In the genomic region with DNA sequence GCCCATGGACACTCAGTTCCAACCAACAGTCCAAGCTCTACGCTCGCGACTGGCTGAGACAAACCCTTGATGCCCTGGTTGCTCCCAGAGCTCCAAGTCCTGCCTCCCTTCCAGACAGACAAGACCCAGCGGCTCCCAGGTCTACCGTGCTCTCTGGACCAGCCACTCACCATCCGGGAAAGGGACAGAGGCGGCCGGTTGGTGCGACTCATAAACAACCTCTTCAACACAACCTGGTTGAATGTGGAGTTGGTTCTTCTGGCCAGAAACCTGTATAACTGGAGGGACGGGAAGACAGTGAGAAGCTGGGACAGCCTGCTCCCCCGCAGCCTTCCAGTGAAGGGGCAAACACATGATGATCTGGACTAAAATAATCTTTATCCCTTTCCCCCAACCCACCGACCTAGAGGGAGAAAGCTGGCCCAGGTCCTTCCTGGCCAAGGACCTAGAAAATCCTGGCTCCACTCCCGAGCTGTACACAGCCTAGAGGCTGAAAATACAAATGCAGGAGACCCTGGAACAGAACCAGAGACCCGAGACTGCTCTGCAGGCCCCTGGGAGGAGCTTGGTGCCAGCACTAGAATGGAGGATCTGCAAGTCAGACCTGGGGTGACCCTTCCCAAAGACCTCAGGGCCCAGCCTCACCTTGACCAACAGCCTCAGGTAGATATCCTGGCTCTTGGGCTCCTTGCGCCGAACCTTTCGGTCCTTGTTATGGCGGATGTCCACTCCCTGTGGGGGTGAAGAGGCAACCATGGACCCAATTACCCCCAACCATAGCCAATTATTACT, we compare ENCODE assay signal across 10 cellular contexts. TPM values are rescaled to one million over a fixed set of nuclear protein-coding genes. Genes with fewer than 3 reads are reported as not detected.
A peak's percentile ranks its signal among the peaks of the same experiment; 100 is the strongest.
DNase-seq lines count a peak whose midpoint lies in the region; ATAC-seq, FAIRE-seq and TF ChIP-seq lines count a peak whose summit lies in the region.
"Had no signal": no experiment of that assay in that cellular context is flagged by ENCODE, and none has a peak within 500 bp of the region (broad histone marks: within the 10 kb centered on the region; RNA-seq: fewer than 3 reads in every experiment).

No MANE protein-coding gene starts in this region.

- peaks cover 44% of the 10 kb centered on the region for H3K79me2 ChIP-seq in K562 (ENCODE audit: control insufficient read depth, insufficient read depth, low read length)

- CTCF ChIA-PET in K562 (lab: Yijun Ruan, JAX; ENCODE audit: low intra/inter-chr PET ratio), result no interaction called here

- peak overlapping the region; percentile 91 for H3K4me2 ChIP-seq in K562 (ENCODE audit: insufficient read depth, low read length)

- TF ChIP-seq RAD21 in K562 (CRISPR knock-in tag; conservative IDR thresholded peaks at IDR 0.05 in 1 of 2, IDR thresholded peaks at IDR 0.05 in 1 of 2), result no peak

- POLR2A ChIA-PET in K562 (lab: Yijun Ruan, JAX), result interaction anchor here (0.6 to 4.7 kb wide), 27 partner anchors 10 to 294 kb away, joined by 3 to 85 read pairs (median 4); partner anchors contain the start of genes DBP and SPACA4

- peaks cover 50% of the 10 kb centered on the region for H3K4me1 Mint-ChIP-seq in stimulated activated naive CD8-positive, alpha-beta T cell treated with anti-CD3 and anti-CD28 coated beads, Interleukin-15, Interleukin-2, amounts not matched to agents 100 ng/mL and 50 ng/mL, for 24 hours (ENCODE audit: low read depth)
- H3K4me1 Mint-ChIP-seq in memory B cell, result peaks cover 22% of the 10 kb centered on the region

- FAIRE-seq in K562 (lab: Jason Lieb, UNC), result no peak
- FAIRE-seq in H54 (lab: Jason Lieb, UNC), result no peak

- no peak for DNase-seq in stimulated activated naive CD8-positive, alpha-beta T cell treated with anti-CD3 and anti-CD28 coated beads, Interleukin-15, Interleukin-2, amounts not matched to agents 100 U/mL and 50 U/mL, for 24 hours
- DNase-seq in K562 (ENCODE audit: extremely low read depth in 1 of 4, low spot score in 3 of 4) (peak in 1 of 4 experiments; percentile 37), memory B cell (ENCODE audit: low spot score in 2 of 2) (no peak), H54 (ENCODE audit: insufficient read length, low spot score) (no peak), kidney tubule cell (ENCODE audit: low spot score) (no peak)

- no peaks in the 10 kb centered on the region for H3K9me3 Mint-ChIP-seq in stimulated activated naive CD8-positive, alpha-beta T cell treated with anti-CD3 and anti-CD28 coated beads, Interleukin-15, Interleukin-2, amounts not matched to agents 100 ng/mL and 50 ng/mL, for 24 hours
- no peaks in the 10 kb centered on the region for H3K9me3 Mint-ChIP-seq in memory B cell

- intact Hi-C loops in K562 (cut with micrococcal nuclease), result no loop called here

- no peak for TF ChIP-seq POLR2A in K562 (conservative IDR thresholded peaks at IDR 0.05)
- TF ChIP-seq POLR2A in H54 (IDR thresholded peaks at IDR 0.05; ENCODE audit: low read depth, low read length), result no peak

- H3K27ac Mint-ChIP-seq in stimulated activated naive CD8-positive, alpha-beta T cell treated with anti-CD3 and anti-CD28 coated beads, Interleukin-15, Interleukin-2, amounts not matched to agents 100 ng/mL and 50 ng/mL, for 24 hours, result peak overlapping the region; percentile 100
- H3K27ac Mint-ChIP-seq in memory B cell, result peak overlapping the region; percentile 95

- in situ Hi-C loops in K562 (cut with MboI), result no loop called here

- H2AFZ ChIP-seq in K562 (ENCODE audit: low read depth, low read length), result no peak overlapping the region

- TF ChIP-seq EP300 in K562 (IDR thresholded peaks at IDR 0.05; ENCODE audit: low read length), result no peak

- no peaks in the 10 kb centered on the region for H3K9me3 ChIP-seq in K562 (replicated peaks; ENCODE audit: control insufficient read depth, insufficient read depth, low read depth, low read length)
- H3K9me3 ChIP-seq: neutrophil had no signal

- no peak for ATAC-seq in stimulated activated naive CD8-positive, alpha-beta T cell treated with anti-CD3 and anti-CD28 coated beads, Interleukin-15, Interleukin-2, amounts not matched to agents 100 U/mL and 50 U/mL, for 24 hours
- no peak for ATAC-seq in K562
- ATAC-seq in memory B cell (ENCODE audit: low read depth), result no peak
- no peak for ATAC-seq in GM19452 (IDR thresholded peaks at IDR 0.05; ENCODE audit: unreplicated experiment)
- ATAC-seq in HG02571 (IDR thresholded peaks at IDR 0.05; ENCODE audit: unreplicated experiment), result no peak

- peak overlapping the region; percentile 94 for H3K9ac ChIP-seq in K562 (ENCODE audit: insufficient read depth in 1 of 2, low read depth in 2 of 2, low read length in 2 of 2)

- WGBS in K562 (ENCODE audit: insufficient coverage, low coverage, missing lambda C conversion rate), result 15% methylated on average over 18 of the region's 18 CpGs

- H4K20me1 ChIP-seq in K562 (replicated peaks; ENCODE audit: control insufficient read depth, insufficient read depth, low read length), result peaks cover 37% of the 10 kb centered on the region

- H3K36me3 Mint-ChIP-seq in stimulated activated naive CD8-positive, alpha-beta T cell treated with anti-CD3 and anti-CD28 coated beads, Interleukin-15, Interleukin-2, amounts not matched to agents 100 ng/mL and 50 ng/mL, for 24 hours (ENCODE audit: low read depth), result peaks cover 65% of the 10 kb centered on the region
- peaks cover 13% of the 10 kb centered on the region for H3K36me3 Mint-ChIP-seq in memory B cell

- H3K27me3 ChIP-seq in K562 (ENCODE audit: control insufficient read depth in 2 of 2, insufficient read depth in 2 of 2, low read length in 2 of 2), result no peaks in the 10 kb centered on the region
- H3K27me3 ChIP-seq: neutrophil had no signal

- peaks cover 38% of the 10 kb centered on the region; the same call in 2 of the 3 replicates for H3K36me3 ChIP-seq in K562 (ENCODE audit: control insufficient read depth, insufficient read depth, low read length)

- H3K27me3 Mint-ChIP-seq in stimulated activated naive CD8-positive, alpha-beta T cell treated with anti-CD3 and anti-CD28 coated beads, Interleukin-15, Interleukin-2, amounts not matched to agents 100 ng/mL and 50 ng/mL, for 24 hours, result no peaks in the 10 kb centered on the region
- H3K27me3 Mint-ChIP-seq in memory B cell, result no peaks in the 10 kb centered on the region

- peak overlapping the region; percentile 97 for H3K4me3 Mint-ChIP-seq in stimulated activated naive CD8-positive, alpha-beta T cell treated with anti-CD3 and anti-CD28 coated beads, Interleukin-15, Interleukin-2, amounts not matched to agents 100 ng/mL and 50 ng/mL, for 24 hours
- H3K4me3 Mint-ChIP-seq in memory B cell, result peak overlapping the region; percentile 98

- peaks cover 30 to 63% of the 10 kb centered on the region in 2 experiments; a peak in 4 of 5 replicates for H3K4me1 ChIP-seq in K562 (replicated peaks in 1 of 2; ENCODE audit: control insufficient read depth in 2 of 2, insufficient read depth in 2 of 2, low read length in 2 of 2)

- H3K9me1 ChIP-seq in K562 (ENCODE audit: control insufficient read depth, insufficient read depth, low read length), result peaks cover 11% of the 10 kb centered on the region

- peak overlapping the region; percentile 78 for H3K27ac ChIP-seq in K562 (ENCODE audit: extremely low read depth, low read depth, low read length)

- no peak for TF ChIP-seq CTCF in K562 (IDR thresholded peaks at IDR 0.05 in 2 of 3, conservative IDR thresholded peaks at IDR 0.05 in 1 of 3; ENCODE audit: insufficient read depth in 2 of 3, low read depth in 1 of 3, low read length in 3 of 3)

- BruUV-seq in K562 (replicated peaks; lab: Mats Ljungman, UMichigan), result no TSS peak

- H3K4me3 ChIP-seq in K562, result peak overlapping the region; percentile 64

RNA-seq across cellular contexts. Expression of gene RPL18, which starts 1.6 kb away (rescaled TPM):
- 185 and 358 TPM in 2 replicates for total RNA-seq in K562 (2011; cell fraction: chromatin; rRNA removed; ENCODE audit: low replicate concordance)
- 779 and 884 TPM in 2 replicates for total RNA-seq in K562 (2011; cell fraction: nucleolus; rRNA removed)
- total RNA-seq in K562 (2011; cell fraction: nucleoplasm; rRNA removed), result 712 and 996 TPM in 2 replicates
- total RNA-seq in K562 (2014; rRNA removed) (2,565 and 3,619 TPM in 2 replicates), K562 (2014; rRNA removed; fragmentation: Illumina TruSeq; extraction: Trizol) (1,358 and 1,367 TPM in 2 replicates), K562 (2015; rRNA removed; fragmentation: Illumina TruSeq; extraction: Trizol) (2,022 and 2,084 TPM in 2 replicates), K562 (2021) (2,028 and 2,113 TPM in 2 replicates)
- polyA plus RNA-seq in K562 (2011; rRNA removed) (1,530 and 1,971 TPM in 2 replicates), K562 (2014; fragmentation: Illumina TruSeq; extraction: Trizol) (1,653 and 2,262 TPM in 2 replicates), K562 (2014; fragmentation: Nextera tagmentation; extraction: Ambion mirVana) (100 to 1,000 TPM; 312 to 402 TPM), K562 (2014; rRNA removed) (2,460 and 2,635 TPM in 2 replicates)
- polyA plus RNA-seq in K562 (2011; cell fraction: cytosol; rRNA removed), result 2,544 and 3,068 TPM in 2 replicates
- 847 and 901 TPM in 2 replicates for polyA plus RNA-seq in K562 (2011; cell fraction: nucleus; rRNA removed)
- polyA plus RNA-seq in K562 (2012), result 2,553 and 4,056 TPM in 2 replicates
- 413 and 534 TPM in 2 replicates for polyA minus RNA-seq in K562 (2011; rRNA and poly(A)+ RNA removed)
- polyA minus RNA-seq in K562 (2011; cell fraction: cytosol; rRNA and poly(A)+ RNA removed), result 805 and 1,017 TPM in 2 replicates
- polyA minus RNA-seq in K562 (2011; cell fraction: nucleus; rRNA and poly(A)+ RNA removed), result 167 and 323 TPM in 2 replicates

RNA-seq across cellular contexts. Expression of gene SPHK2, which starts 2.0 kb away (rescaled TPM):
- total RNA-seq in K562 (2011; cell fraction: chromatin; rRNA removed; ENCODE audit: low replicate concordance), result 16.1 and 40.7 TPM in 2 replicates
- total RNA-seq in K562 (2011; cell fraction: nucleolus; rRNA removed), result 26.3 and 31.7 TPM in 2 replicates
- 25.7 and 33.8 TPM in 2 replicates for total RNA-seq in K562 (2011; cell fraction: nucleoplasm; rRNA removed)
- total RNA-seq in K562 (2014; rRNA removed), result 4.0 and 8.2 TPM in 2 replicates
- total RNA-seq in K562 (2014; rRNA removed; fragmentation: Illumina TruSeq; extraction: Trizol), result 2.1 and 2.9 TPM in 2 replicates
- 5.4 and 5.5 TPM in 2 replicates for total RNA-seq in K562 (2015; rRNA removed; fragmentation: Illumina TruSeq; extraction: Trizol)
- 13.9 and 15.2 TPM in 2 replicates for total RNA-seq in K562 (2021)
- 2.0 and 3.5 TPM in 2 replicates for polyA plus RNA-seq in K562 (2011; rRNA removed)
- 2.7 and 9.3 TPM in 2 replicates for polyA plus RNA-seq in K562 (2011; cell fraction: cytosol; rRNA removed)
- 11.1 and 18.6 TPM in 2 replicates for polyA plus RNA-seq in K562 (2011; cell fraction: nucleus; rRNA removed)
- 7.0 and 7.3 TPM in 2 replicates for polyA plus RNA-seq in K562 (2012)
- 2.6 and 6.4 TPM in 2 replicates for polyA plus RNA-seq in K562 (2014; fragmentation: Illumina TruSeq; extraction: Trizol)
- polyA plus RNA-seq in K562 (2014; fragmentation: Nextera tagmentation; extraction: Ambion mirVana), result under 1 TPM; 0.10 to 0.17 TPM
- polyA plus RNA-seq in K562 (2014; rRNA removed), result 9.0 and 10.8 TPM in 2 replicates
- polyA minus RNA-seq in K562 (2011; rRNA and poly(A)+ RNA removed), result 2.8 and 3.5 TPM in 2 replicates
- polyA minus RNA-seq in K562 (2011; cell fraction: cytosol; rRNA and poly(A)+ RNA removed), result 5.3 and 7.7 TPM in 2 replicates
- 8.6 and 9.6 TPM in 2 replicates for polyA minus RNA-seq in K562 (2011; cell fraction: nucleus; rRNA and poly(A)+ RNA removed)

RNA-seq across cellular contexts. Expression of gene FAM83E, which starts 2.5 kb away (rescaled TPM):
- total RNA-seq in K562 (2011; cell fraction: chromatin; rRNA removed; ENCODE audit: low replicate concordance), result 1.9 and 6.0 TPM in 2 replicates
- total RNA-seq in K562 (2011; cell fraction: nucleolus; rRNA removed), result 3.4 and 7.2 TPM in 2 replicates
- 6.5 and 9.6 TPM in 2 replicates for total RNA-seq in K562 (2011; cell fraction: nucleoplasm; rRNA removed)
- total RNA-seq in K562 (2014; rRNA removed) (0.82 TPM in 1 of 2 replicates, not detected in the other), K562 (2014; rRNA removed; fragmentation: Illumina TruSeq; extraction: Trizol) (0.29 TPM in 1 of 2 replicates, not detected in the other), K562 (2015; rRNA removed; fragmentation: Illumina TruSeq; extraction: Trizol) (0.45 and 0.87 TPM in 2 replicates), K562 (2021) (0.71 and 1.3 TPM in 2 replicates)
- polyA plus RNA-seq in K562 (2011; rRNA removed) (0.15 TPM in 2 replicates), K562 (2014; fragmentation: Illumina TruSeq; extraction: Trizol) (not detected in 2 replicates), K562 (2014; fragmentation: Nextera tagmentation; extraction: Ambion mirVana) (not detected), K562 (2014; rRNA removed) (0.04 and 0.19 TPM in 2 replicates)
- polyA plus RNA-seq in K562 (2011; cell fraction: cytosol; rRNA removed), result 0.04 TPM in 1 of 2 replicates, not detected in the other
- 0.18 and 1.2 TPM in 2 replicates for polyA plus RNA-seq in K562 (2011; cell fraction: nucleus; rRNA removed)
- polyA plus RNA-seq in K562 (2012), result 0.13 and 0.14 TPM in 2 replicates
- polyA minus RNA-seq in K562 (2011; rRNA and poly(A)+ RNA removed), result not detected in 2 replicates
- not detected in 2 replicates for polyA minus RNA-seq in K562 (2011; cell fraction: cytosol; rRNA and poly(A)+ RNA removed)
- polyA minus RNA-seq in K562 (2011; cell fraction: nucleus; rRNA and poly(A)+ RNA removed), result 2.4 and 4.2 TPM in 2 replicates

RNA-seq across cellular contexts. Expression of gene SPACA4, which starts 10.8 kb away (rescaled TPM):
- total RNA-seq in K562 (2011; cell fraction: chromatin; rRNA removed; ENCODE audit: low replicate concordance), result not detected in 2 replicates
- total RNA-seq in K562 (2011; cell fraction: nucleolus; rRNA removed), result not detected in 2 replicates
- not detected in 2 replicates for total RNA-seq in K562 (2011; cell fraction: nucleoplasm; rRNA removed)
- total RNA-seq in K562 (2014; rRNA removed), result not detected in 2 replicates
- not detected in 2 replicates for total RNA-seq in K562 (2014; rRNA removed; fragmentation: Illumina TruSeq; extraction: Trizol)
- total RNA-seq in K562 (2015; rRNA removed; fragmentation: Illumina TruSeq; extraction: Trizol), result not detected in 2 replicates
- total RNA-seq in K562 (2021), result not detected in 2 replicates
- not detected in 2 replicates for polyA plus RNA-seq in K562 (2011; rRNA removed)
- polyA plus RNA-seq in K562 (2011; cell fraction: cytosol; rRNA removed), result 0.09 TPM in 1 of 2 replicates, not detected in the other
- polyA plus RNA-seq in K562 (2011; cell fraction: nucleus; rRNA removed), result not detected in 2 replicates
- polyA plus RNA-seq in K562 (2012), result not detected in 2 replicates
- polyA plus RNA-seq in K562 (2014; fragmentation: Illumina TruSeq; extraction: Trizol), result not detected in 2 replicates
- not detected for polyA plus RNA-seq in K562 (2014; fragmentation: Nextera tagmentation; extraction: Ambion mirVana)
- polyA plus RNA-seq in K562 (2014; rRNA removed), result not detected in 2 replicates
- polyA minus RNA-seq in K562 (2011; rRNA and poly(A)+ RNA removed), result not detected in 2 replicates
- not detected in 2 replicates for polyA minus RNA-seq in K562 (2011; cell fraction: cytosol; rRNA and poly(A)+ RNA removed)
- not detected in 2 replicates for polyA minus RNA-seq in K562 (2011; cell fraction: nucleus; rRNA and poly(A)+ RNA removed)
- total RNA-seq: SK-MEL-5 had no signal

RNA-seq across cellular contexts. Expression of gene DBP, which starts 19.8 kb away (rescaled TPM):
- 1.9 and 3.2 TPM in 2 replicates for total RNA-seq in K562 (2011; cell fraction: chromatin; rRNA removed; ENCODE audit: low replicate concordance)
- total RNA-seq in K562 (2011; cell fraction: nucleolus; rRNA removed), result 1.8 and 2.2 TPM in 2 replicates
- total RNA-seq in K562 (2011; cell fraction: nucleoplasm; rRNA removed), result 2.1 and 3.3 TPM in 2 replicates
- 3.6 and 5.0 TPM in 2 replicates for total RNA-seq in K562 (2014; rRNA removed)
- 0.96 and 1.1 TPM in 2 replicates for total RNA-seq in K562 (2014; rRNA removed; fragmentation: Illumina TruSeq; extraction: Trizol)
- total RNA-seq in K562 (2015; rRNA removed; fragmentation: Illumina TruSeq; extraction: Trizol), result 3.7 and 3.9 TPM in 2 replicates
- 2.6 and 5.5 TPM in 2 replicates for total RNA-seq in K562 (2021)
- 0.45 and 1.1 TPM in 2 replicates for polyA plus RNA-seq in K562 (2011; rRNA removed)
- polyA plus RNA-seq in K562 (2011; cell fraction: cytosol; rRNA removed), result 1.0 and 1.3 TPM in 2 replicates
- polyA plus RNA-seq in K562 (2011; cell fraction: nucleus; rRNA removed), result 1.2 and 1.5 TPM in 2 replicates
- 4.6 and 5.2 TPM in 2 replicates for polyA plus RNA-seq in K562 (2012)
- 1.8 and 2.1 TPM in 2 replicates for polyA plus RNA-seq in K562 (2014; fragmentation: Illumina TruSeq; extraction: Trizol)
- polyA plus RNA-seq in K562 (2014; fragmentation: Nextera tagmentation; extraction: Ambion mirVana), result under 1 TPM; 0.25 to 0.64 TPM
- 1.6 and 3.8 TPM in 2 replicates for polyA plus RNA-seq in K562 (2014; rRNA removed)
- polyA minus RNA-seq in K562 (2011; rRNA and poly(A)+ RNA removed), result 0.49 and 0.99 TPM in 2 replicates
- 0.38 and 1.8 TPM in 2 replicates for polyA minus RNA-seq in K562 (2011; cell fraction: cytosol; rRNA and poly(A)+ RNA removed)
- polyA minus RNA-seq in K562 (2011; cell fraction: nucleus; rRNA and poly(A)+ RNA removed), result 0.67 and 2.7 TPM in 2 replicates
